In the genomic region with DNA sequence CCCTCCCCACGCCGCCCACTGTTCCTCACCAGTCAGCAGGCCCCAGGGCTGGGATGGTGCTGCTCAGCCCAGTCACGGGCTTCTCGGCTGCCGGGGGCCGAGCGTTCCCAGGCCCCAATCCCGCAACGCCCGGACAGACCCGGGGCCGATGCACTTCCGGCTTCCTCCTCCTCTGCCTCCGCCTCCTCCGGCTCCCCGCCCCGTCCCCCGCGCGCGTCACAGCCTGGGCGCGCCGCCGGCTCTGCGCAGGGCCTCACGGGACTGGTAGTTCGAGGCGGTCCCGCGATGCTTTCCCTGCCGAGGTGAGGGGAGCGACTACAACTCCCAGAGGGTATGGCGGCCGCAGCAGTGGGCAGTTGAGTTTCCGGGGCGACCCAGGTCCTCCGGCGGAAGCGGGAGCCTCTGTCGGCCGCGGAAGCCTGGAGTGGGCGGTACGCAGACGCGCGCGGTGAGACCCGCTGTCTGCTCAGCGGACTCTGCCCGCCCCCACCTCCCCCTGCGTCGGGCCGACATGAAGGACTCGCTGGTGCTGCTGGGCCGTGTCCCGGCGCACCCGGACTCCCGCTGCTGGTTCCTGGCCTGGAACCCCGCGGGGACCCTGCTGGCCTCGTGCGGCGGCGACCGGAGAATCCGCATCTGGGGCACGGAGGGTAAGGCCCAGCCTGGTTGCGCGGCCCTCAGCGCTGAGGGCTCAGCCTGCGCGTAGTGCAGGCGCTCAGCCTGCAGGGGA, we compare ENCODE assay signal across 1 cellular context.
TF ChIP-seq lines count a peak whose summit lies in the region.

A gene (plus strand): TSS at position 386 of the 730 bp plus-strand sequence. CDS start 126 bp downstream, at position 512.
A gene with protein sequence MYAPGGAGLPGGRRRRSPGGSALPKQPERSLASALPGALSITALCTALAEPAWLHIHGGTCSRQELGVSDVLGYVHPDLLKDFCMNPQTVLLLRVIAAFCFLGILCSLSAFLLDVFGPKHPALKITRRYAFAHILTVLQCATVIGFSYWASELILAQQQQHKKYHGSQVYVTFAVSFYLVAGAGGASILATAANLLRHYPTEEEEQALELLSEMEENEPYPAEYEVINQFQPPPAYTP (minus strand): TSS at position 158 of the 730 bp plus-strand sequence. CDS start 616 bp downstream, outside the sequence.

TF ChIP-seq in GM12878, 131 proteins besides CTCF, POLR2A, EP300 and RAD21 (continued from another document and continues in another):
- TF ChIP-seq, protein P1, sequence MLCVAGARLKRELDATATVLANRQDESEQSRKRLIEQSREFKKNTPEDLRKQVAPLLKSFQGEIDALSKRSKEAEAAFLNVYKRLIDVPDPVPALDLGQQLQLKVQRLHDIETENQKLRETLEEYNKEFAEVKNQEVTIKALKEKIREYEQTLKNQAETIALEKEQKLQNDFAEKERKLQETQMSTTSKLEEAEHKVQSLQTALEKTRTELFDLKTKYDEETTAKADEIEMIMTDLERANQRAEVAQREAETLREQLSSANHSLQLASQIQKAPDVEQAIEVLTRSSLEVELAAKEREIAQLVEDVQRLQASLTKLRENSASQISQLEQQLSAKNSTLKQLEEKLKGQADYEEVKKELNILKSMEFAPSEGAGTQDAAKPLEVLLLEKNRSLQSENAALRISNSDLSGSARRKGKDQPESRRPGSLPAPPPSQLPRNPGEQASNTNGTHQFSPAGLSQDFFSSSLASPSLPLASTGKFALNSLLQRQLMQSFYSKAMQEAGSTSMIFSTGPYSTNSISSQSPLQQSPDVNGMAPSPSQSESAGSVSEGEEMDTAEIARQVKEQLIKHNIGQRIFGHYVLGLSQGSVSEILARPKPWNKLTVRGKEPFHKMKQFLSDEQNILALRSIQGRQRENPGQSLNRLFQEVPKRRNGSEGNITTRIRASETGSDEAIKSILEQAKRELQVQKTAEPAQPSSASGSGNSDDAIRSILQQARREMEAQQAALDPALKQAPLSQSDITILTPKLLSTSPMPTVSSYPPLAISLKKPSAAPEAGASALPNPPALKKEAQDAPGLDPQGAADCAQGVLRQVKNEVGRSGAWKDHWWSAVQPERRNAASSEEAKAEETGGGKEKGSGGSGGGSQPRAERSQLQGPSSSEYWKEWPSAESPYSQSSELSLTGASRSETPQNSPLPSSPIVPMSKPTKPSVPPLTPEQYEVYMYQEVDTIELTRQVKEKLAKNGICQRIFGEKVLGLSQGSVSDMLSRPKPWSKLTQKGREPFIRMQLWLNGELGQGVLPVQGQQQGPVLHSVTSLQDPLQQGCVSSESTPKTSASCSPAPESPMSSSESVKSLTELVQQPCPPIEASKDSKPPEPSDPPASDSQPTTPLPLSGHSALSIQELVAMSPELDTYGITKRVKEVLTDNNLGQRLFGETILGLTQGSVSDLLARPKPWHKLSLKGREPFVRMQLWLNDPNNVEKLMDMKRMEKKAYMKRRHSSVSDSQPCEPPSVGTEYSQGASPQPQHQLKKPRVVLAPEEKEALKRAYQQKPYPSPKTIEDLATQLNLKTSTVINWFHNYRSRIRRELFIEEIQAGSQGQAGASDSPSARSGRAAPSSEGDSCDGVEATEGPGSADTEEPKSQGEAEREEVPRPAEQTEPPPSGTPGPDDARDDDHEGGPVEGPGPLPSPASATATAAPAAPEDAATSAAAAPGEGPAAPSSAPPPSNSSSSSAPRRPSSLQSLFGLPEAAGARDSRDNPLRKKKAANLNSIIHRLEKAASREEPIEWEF (IDR thresholded peaks at IDR 0.05; ENCODE audit: insufficient replicate concordance, low read depth, low read length) = no peak
- TF ChIP-seq RCOR1 (conservative IDR thresholded peaks at IDR 0.05; ENCODE audit: low read depth, low read length) (peak; percentile 95), RFX5 (IDR thresholded peaks at IDR 0.05; ENCODE audit: low read depth, low read length) (peak; percentile 65), IKZF1 (conservative IDR thresholded peaks at IDR 0.05) (peak; percentile 100), HDAC2 (IDR thresholded peaks at IDR 0.05) (no peak), SUZ12 (IDR thresholded peaks at IDR 0.05; ENCODE audit: unreplicated experiment) (no peak), RBBP5 (conservative IDR thresholded peaks at IDR 0.05) (no peak), SMARCA5 (IDR thresholded peaks at IDR 0.05) (peak; percentile 73), PAX5 (IDR thresholded peaks at IDR 0.05; ENCODE audit: borderline replicate concordance, low read depth, low read length) (peak; percentile 4; the same call in 1 of the 2 replicates), FOS (IDR thresholded peaks at IDR 0.05; ENCODE audit: borderline replicate concordance, extremely low read depth, insufficient read length) (no peak), MXI1 (IDR thresholded peaks at IDR 0.05; ENCODE audit: low read depth, low read length) (peak; percentile 64; the same call in 1 of the 2 replicates), NRF1 (conservative IDR thresholded peaks at IDR 0.05; ENCODE audit: low read depth, low read length) (peak; percentile 55), MTA3 (IDR thresholded peaks at IDR 0.05; ENCODE audit: borderline replicate concordance, low read length) (no peak), CHD1 (IDR thresholded peaks at IDR 0.05; ENCODE audit: low read depth, low read length) (no peak), SP1 (IDR thresholded peaks at IDR 0.05; ENCODE audit: low read depth, low read length) (peak; percentile 18), MEF2B (IDR thresholded peaks at IDR 0.05; ENCODE audit: partially characterized antibody, poor library complexity, severe bottlenecking) (no peak), YBX1 (IDR thresholded peaks at IDR 0.05) (no peak), KAT2A (conservative IDR thresholded peaks at IDR 0.05; ENCODE audit: control insufficient read depth, low read depth, low read length) (no peak), ZSCAN29 (IDR thresholded peaks at IDR 0.05) (no peak), CBX5 (IDR thresholded peaks at IDR 0.05; ENCODE audit: low read depth) (no peak), JUNB (IDR thresholded peaks at IDR 0.05) (no peak), BACH1 (IDR thresholded peaks at IDR 0.05; ENCODE audit: borderline replicate concordance) (peak; percentile 36), TAF1 (IDR thresholded peaks at IDR 0.05; ENCODE audit: borderline replicate concordance, low read depth, low read length) (no peak), GATAD2B (conservative IDR thresholded peaks at IDR 0.05; ENCODE audit: low read depth) (peak; percentile 75), POU2F2 (IDR thresholded peaks at IDR 0.05; ENCODE audit: borderline replicate concordance, low read depth, low read length) (peak; percentile 31; the same call in 2 of the 3 replicates), ZNF24 (IDR thresholded peaks at IDR 0.05) (no peak), RELA (IDR thresholded peaks at IDR 0.05; ENCODE audit: borderline replicate concordance, partially characterized antibody) (peak; percentile 89), NBN (IDR thresholded peaks at IDR 0.05) (peak; percentile 55)
- TF ChIP-seq, protein P2, sequence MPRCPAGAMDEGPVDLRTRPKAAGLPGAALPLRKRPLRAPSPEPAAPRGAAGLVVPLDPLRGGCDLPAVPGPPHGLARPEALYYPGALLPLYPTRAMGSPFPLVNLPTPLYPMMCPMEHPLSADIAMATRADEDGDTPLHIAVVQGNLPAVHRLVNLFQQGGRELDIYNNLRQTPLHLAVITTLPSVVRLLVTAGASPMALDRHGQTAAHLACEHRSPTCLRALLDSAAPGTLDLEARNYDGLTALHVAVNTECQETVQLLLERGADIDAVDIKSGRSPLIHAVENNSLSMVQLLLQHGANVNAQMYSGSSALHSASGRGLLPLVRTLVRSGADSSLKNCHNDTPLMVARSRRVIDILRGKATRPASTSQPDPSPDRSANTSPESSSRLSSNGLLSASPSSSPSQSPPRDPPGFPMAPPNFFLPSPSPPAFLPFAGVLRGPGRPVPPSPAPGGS (IDR thresholded peaks at IDR 0.05; ENCODE audit: borderline replicate concordance, insufficient read depth, low read depth, low read length, poor library complexity, severe bottlenecking) = no peak
- TF ChIP-seq, protein P3, sequence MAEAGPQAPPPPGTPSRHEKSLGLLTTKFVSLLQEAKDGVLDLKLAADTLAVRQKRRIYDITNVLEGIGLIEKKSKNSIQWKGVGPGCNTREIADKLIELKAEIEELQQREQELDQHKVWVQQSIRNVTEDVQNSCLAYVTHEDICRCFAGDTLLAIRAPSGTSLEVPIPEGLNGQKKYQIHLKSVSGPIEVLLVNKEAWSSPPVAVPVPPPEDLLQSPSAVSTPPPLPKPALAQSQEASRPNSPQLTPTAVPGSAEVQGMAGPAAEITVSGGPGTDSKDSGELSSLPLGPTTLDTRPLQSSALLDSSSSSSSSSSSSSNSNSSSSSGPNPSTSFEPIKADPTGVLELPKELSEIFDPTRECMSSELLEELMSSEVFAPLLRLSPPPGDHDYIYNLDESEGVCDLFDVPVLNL (IDR thresholded peaks at IDR 0.05; ENCODE audit: low read depth, low read length) = peak; percentile 62; the same call in 1 of the 2 replicates
- TF ChIP-seq, protein P4, sequence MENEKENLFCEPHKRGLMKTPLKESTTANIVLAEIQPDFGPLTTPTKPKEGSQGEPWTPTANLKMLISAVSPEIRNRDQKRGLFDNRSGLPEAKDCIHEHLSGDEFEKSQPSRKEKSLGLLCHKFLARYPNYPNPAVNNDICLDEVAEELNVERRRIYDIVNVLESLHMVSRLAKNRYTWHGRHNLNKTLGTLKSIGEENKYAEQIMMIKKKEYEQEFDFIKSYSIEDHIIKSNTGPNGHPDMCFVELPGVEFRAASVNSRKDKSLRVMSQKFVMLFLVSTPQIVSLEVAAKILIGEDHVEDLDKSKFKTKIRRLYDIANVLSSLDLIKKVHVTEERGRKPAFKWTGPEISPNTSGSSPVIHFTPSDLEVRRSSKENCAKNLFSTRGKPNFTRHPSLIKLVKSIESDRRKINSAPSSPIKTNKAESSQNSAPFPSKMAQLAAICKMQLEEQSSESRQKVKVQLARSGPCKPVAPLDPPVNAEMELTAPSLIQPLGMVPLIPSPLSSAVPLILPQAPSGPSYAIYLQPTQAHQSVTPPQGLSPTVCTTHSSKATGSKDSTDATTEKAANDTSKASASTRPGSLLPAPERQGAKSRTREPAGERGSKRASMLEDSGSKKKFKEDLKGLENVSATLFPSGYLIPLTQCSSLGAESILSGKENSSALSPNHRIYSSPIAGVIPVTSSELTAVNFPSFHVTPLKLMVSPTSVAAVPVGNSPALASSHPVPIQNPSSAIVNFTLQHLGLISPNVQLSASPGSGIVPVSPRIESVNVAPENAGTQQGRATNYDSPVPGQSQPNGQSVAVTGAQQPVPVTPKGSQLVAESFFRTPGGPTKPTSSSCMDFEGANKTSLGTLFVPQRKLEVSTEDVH (IDR thresholded peaks at IDR 0.05; ENCODE audit: low read depth, partially characterized antibody) = no peak
- TF ChIP-seq, protein P5, sequence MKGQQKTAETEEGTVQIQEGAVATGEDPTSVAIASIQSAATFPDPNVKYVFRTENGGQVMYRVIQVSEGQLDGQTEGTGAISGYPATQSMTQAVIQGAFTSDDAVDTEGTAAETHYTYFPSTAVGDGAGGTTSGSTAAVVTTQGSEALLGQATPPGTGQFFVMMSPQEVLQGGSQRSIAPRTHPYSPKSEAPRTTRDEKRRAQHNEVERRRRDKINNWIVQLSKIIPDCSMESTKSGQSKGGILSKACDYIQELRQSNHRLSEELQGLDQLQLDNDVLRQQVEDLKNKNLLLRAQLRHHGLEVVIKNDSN (IDR thresholded peaks at IDR 0.05; ENCODE audit: borderline replicate concordance, extremely low read length, insufficient read depth, low read depth, low read length) = no peak
- TF ChIP-seq, protein P6, sequence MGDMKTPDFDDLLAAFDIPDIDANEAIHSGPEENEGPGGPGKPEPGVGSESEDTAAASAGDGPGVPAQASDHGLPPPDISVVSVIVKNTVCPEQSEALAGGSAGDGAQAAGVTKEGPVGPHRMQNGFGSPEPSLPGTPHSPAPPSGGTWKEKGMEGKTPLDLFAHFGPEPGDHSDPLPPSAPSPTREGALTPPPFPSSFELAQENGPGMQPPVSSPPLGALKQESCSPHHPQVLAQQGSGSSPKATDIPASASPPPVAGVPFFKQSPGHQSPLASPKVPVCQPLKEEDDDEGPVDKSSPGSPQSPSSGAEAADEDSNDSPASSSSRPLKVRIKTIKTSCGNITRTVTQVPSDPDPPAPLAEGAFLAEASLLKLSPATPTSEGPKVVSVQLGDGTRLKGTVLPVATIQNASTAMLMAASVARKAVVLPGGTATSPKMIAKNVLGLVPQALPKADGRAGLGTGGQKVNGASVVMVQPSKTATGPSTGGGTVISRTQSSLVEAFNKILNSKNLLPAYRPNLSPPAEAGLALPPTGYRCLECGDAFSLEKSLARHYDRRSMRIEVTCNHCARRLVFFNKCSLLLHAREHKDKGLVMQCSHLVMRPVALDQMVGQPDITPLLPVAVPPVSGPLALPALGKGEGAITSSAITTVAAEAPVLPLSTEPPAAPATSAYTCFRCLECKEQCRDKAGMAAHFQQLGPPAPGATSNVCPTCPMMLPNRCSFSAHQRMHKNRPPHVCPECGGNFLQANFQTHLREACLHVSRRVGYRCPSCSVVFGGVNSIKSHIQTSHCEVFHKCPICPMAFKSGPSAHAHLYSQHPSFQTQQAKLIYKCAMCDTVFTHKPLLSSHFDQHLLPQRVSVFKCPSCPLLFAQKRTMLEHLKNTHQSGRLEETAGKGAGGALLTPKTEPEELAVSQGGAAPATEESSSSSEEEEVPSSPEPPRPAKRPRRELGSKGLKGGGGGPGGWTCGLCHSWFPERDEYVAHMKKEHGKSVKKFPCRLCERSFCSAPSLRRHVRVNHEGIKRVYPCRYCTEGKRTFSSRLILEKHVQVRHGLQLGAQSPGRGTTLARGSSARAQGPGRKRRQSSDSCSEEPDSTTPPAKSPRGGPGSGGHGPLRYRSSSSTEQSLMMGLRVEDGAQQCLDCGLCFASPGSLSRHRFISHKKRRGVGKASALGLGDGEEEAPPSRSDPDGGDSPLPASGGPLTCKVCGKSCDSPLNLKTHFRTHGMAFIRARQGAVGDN (IDR thresholded peaks at IDR 0.05) = peak; percentile 26; the same call in 1 of the 2 replicates
- TF ChIP-seq, protein P7, sequence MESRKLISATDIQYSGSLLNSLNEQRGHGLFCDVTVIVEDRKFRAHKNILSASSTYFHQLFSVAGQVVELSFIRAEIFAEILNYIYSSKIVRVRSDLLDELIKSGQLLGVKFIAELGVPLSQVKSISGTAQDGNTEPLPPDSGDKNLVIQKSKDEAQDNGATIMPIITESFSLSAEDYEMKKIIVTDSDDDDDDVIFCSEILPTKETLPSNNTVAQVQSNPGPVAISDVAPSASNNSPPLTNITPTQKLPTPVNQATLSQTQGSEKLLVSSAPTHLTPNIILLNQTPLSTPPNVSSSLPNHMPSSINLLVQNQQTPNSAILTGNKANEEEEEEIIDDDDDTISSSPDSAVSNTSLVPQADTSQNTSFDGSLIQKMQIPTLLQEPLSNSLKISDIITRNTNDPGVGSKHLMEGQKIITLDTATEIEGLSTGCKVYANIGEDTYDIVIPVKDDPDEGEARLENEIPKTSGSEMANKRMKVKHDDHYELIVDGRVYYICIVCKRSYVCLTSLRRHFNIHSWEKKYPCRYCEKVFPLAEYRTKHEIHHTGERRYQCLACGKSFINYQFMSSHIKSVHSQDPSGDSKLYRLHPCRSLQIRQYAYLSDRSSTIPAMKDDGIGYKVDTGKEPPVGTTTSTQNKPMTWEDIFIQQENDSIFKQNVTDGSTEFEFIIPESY (IDR thresholded peaks at IDR 0.05) = no peak
- TF ChIP-seq, protein P8, sequence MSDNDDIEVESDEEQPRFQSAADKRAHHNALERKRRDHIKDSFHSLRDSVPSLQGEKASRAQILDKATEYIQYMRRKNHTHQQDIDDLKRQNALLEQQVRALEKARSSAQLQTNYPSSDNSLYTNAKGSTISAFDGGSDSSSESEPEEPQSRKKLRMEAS (IDR thresholded peaks at IDR 0.05; ENCODE audit: low read depth, low read length) = 0 out of 2 replicates have a peak, but pooled peaks have one; percentile 61
- TF ChIP-seq, protein P9, sequence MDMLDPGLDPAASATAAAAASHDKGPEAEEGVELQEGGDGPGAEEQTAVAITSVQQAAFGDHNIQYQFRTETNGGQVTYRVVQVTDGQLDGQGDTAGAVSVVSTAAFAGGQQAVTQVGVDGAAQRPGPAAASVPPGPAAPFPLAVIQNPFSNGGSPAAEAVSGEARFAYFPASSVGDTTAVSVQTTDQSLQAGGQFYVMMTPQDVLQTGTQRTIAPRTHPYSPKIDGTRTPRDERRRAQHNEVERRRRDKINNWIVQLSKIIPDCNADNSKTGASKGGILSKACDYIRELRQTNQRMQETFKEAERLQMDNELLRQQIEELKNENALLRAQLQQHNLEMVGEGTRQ (IDR thresholded peaks at IDR 0.05; ENCODE audit: borderline replicate concordance, low read depth, low read length) = no peak
